ENCODE assay signal across 8 cellular contexts in the genomic region with DNA sequence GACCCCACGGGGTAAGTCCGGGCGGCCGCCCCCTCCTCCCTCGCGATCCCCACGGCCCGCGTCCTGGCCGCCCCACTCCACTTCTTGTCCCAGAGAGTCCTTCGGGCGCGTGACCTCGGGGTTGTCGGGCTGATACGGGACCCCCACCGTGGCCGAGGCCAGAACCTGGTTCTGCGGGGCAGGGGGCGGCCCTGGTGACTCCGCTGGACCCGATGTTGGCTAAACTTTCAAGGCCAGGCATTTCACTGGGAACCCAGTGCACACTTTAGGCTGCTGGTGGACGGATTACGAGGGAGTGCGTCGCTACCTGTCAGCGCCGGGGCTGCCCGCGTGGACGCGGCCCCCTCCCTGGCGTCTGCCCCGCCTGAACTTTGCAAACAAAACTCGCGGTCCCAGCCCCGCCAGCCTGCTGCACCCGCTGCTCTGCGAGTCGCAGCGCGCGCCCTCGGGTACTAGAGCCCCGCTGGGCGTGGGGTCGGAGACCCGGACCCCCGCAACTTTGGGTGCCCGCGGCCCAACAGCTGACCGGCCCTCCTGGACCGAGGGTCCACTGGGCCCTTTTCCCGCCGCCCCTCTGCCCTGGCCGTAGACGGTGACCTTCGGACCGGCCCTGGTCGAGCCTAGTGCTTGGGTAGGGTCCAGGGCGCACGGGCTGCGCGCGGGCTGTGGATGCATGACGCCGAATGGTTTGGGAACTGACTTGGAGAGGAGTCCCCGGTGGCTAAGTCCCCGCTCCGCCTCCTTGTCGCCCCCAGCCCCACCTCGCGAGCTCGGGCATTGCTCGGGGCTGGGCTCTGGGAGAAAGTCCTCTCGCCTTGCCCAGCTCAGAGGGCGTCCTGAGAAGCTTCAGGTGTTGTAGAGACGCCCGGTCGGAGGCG. TPM values are rescaled to one million over a fixed set of nuclear protein-coding genes. Genes with fewer than 3 reads are reported as not detected.
A peak's percentile ranks its signal among the peaks of the same experiment; 100 is the strongest.
DNase-seq lines count a peak whose midpoint lies in the region; ATAC-seq and TF ChIP-seq lines count a peak whose summit lies in the region.

No MANE protein-coding gene starts in this region.

- POLR2A ChIA-PET in activated CD4-positive, alpha-beta memory T cell treated with anti-CD3 and anti-CD28 coated beads, Interleukin-2, amount 10 ng/mL, durations not matched to agents 7 days and 5 days (lab: Charles Lee), result interaction anchor here (1.1 to 1.9 kb wide), 3 partner anchors 9 to 71 kb away, joined by 3 to 4 read pairs (median 4); no protein-coding TSS in a partner anchor

- no peak overlapping the region for H3K27ac Mint-ChIP-seq in activated CD4-positive, alpha-beta memory T cell treated with anti-CD3 and anti-CD28 coated beads, Interleukin-2, amount 10 ng/mL, durations not matched to agents 7 days and 5 days
- no peak overlapping the region for H3K27ac Mint-ChIP-seq in nephron progenitor cell

- H3K4me1 Mint-ChIP-seq in activated CD4-positive, alpha-beta memory T cell treated with anti-CD3 and anti-CD28 coated beads, Interleukin-2, amount 10 ng/mL, durations not matched to agents 7 days and 5 days, result peaks cover 19% of the 10 kb centered on the region
- peaks cover 5% of the 10 kb centered on the region for H3K4me1 Mint-ChIP-seq in nephron progenitor cell

- peak overlapping the region; percentile 83 for H3K4me3 ChIP-seq in GM08714 (ENCODE audit: low read length)

- TF ChIP-seq CTCF in nephron progenitor cell (IDR thresholded peaks at IDR 0.05), result no peak

- H3K4me3 Mint-ChIP-seq in activated CD4-positive, alpha-beta memory T cell treated with anti-CD3 and anti-CD28 coated beads, Interleukin-2, amount 10 ng/mL, durations not matched to agents 7 days and 5 days, result peak overlapping the region; percentile 67
- H3K4me3 Mint-ChIP-seq in nephron progenitor cell, result peak overlapping the region; percentile 80

- CTCF ChIA-PET in activated CD4-positive, alpha-beta memory T cell treated with anti-CD3 and anti-CD28 coated beads, Interleukin-2, amount 10 ng/mL, durations not matched to agents 7 days and 5 days (lab: Charles Lee), result no interaction called here

- H3K9me3 Mint-ChIP-seq in activated CD4-positive, alpha-beta memory T cell treated with anti-CD3 and anti-CD28 coated beads, Interleukin-2, amount 10 ng/mL, durations not matched to agents 7 days and 5 days, result no peaks in the 10 kb centered on the region
- no peaks in the 10 kb centered on the region for H3K9me3 Mint-ChIP-seq in nephron progenitor cell

- no peaks in the 10 kb centered on the region for H3K36me3 Mint-ChIP-seq in activated CD4-positive, alpha-beta memory T cell treated with anti-CD3 and anti-CD28 coated beads, Interleukin-2, amount 10 ng/mL, durations not matched to agents 7 days and 5 days (ENCODE audit: low read depth)
- no peaks in the 10 kb centered on the region for H3K36me3 Mint-ChIP-seq in nephron progenitor cell (ENCODE audit: low read depth)

- DNase-seq in activated CD4-positive, alpha-beta memory T cell treated with anti-CD3 and anti-CD28 coated beads, Interleukin-2, amount 10 ng/mL, durations not matched to agents 7 days and 5 days, result no peak
- DNase-seq in fibroblast of gingiva (ENCODE audit: low read depth) (peak; percentile 39), nephron progenitor cell (peak; percentile 38), NCI-H446 treated with DMSO at 0.1 percent for 48 hours (lab: John Stamatoyannopoulos, UW) (no peak), GDM1 (lab: John Stamatoyannopoulos, UW) (no peak)

- peaks cover 33% of the 10 kb centered on the region for H3K27me3 Mint-ChIP-seq in activated CD4-positive, alpha-beta memory T cell treated with anti-CD3 and anti-CD28 coated beads, Interleukin-2, amount 10 ng/mL, durations not matched to agents 7 days and 5 days
- peaks cover 69% of the 10 kb centered on the region for H3K27me3 Mint-ChIP-seq in nephron progenitor cell (ENCODE audit: low read depth, poor library complexity)

- ATAC-seq in HG02981 (IDR thresholded peaks at IDR 0.05; ENCODE audit: unreplicated experiment) (peak; percentile 22), HG02840 (IDR thresholded peaks at IDR 0.05; ENCODE audit: low FRiP score, unreplicated experiment) (no peak)

RNA-seq across cellular contexts. Expression of a gene that starts 0.6 kb away (rescaled TPM):
- 10 to 100 TPM; 29.3 to 31.5 TPM for total RNA-seq in activated CD4-positive, alpha-beta memory T cell treated with anti-CD3 and anti-CD28 coated beads, Interleukin-2, amount 10 ng/mL, durations not matched to agents 7 days and 5 days

Comparison
In these comparisons a context has a peak if more than half of its experiments do, and no peak if none do; other contexts are left out.
1. DNase-seq: peak in fibroblast of gingiva (single experiment) and nephron progenitor cell (single experiment); none in activated CD4-positive, alpha-beta memory T cell treated with anti-CD3 and anti-CD28 coated beads, Interleukin-2, amount 10 ng/mL, durations not matched to agents 7 days and 5 days (single experiment), NCI-H446 treated with DMSO at 0.1 percent for 48 hours (single experiment) and GDM1 (single experiment).